ENCODE assay signal across 18 cellular contexts in the genomic region with DNA sequence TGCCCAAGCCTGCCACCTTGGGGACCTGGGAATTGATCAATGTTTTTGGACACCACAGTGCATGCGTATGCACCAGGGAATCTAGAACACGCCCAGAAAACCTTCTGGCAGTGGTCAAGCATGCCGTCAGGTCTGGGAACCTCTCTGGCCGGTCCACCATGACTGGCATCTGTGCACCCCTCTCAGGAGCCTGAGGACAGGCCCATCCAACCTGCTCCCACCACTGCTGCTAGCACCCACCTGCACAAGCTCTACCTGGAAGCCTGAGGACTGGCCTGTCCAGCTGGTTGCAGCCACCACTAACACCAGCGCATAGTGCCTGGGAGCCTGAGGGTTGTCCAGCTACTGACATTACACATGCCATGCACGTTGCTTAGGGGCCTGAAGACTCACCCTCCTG.
DNase-seq lines count a peak whose midpoint lies in the region; ATAC-seq and TF ChIP-seq lines count a peak whose summit lies in the region.
"Had no signal": no experiment of that assay in that cellular context is flagged by ENCODE, and none has a peak within 500 bp of the region (broad histone marks: within the 10 kb centered on the region; RNA-seq: fewer than 3 reads in every experiment).

No MANE protein-coding gene starts in this region.

- no peaks in the 10 kb centered on the region for H3K79me2 ChIP-seq in SU-DHL-6 (ENCODE audit: insufficient read depth, low read length)

- no peak for TF ChIP-seq CTCF in SU-DHL-6 (IDR thresholded peaks at IDR 0.05; ENCODE audit: insufficient read depth, low read length, poor library complexity, severe bottlenecking)
- no peak for TF ChIP-seq CTCF in gastroesophageal sphincter (IDR thresholded peaks at IDR 0.05)
- no peak for TF ChIP-seq CTCF in esophagus muscularis mucosa (IDR thresholded peaks at IDR 0.05)

- H3K36me3 ChIP-seq in BLaER1 (no peaks in the 10 kb centered on the region), SU-DHL-6 (ENCODE audit: low read length) (no peaks in the 10 kb centered on the region), gastroesophageal sphincter (no peaks in the 10 kb centered on the region), aorta (ENCODE audit: control insufficient read depth in 1 of 2, insufficient read depth in 2 of 2, low read length in 1 of 2) (no peaks in the 10 kb centered on the region), esophagus muscularis mucosa (no peaks in the 10 kb centered on the region)

- no peak for TF ChIP-seq EP300 in gastroesophageal sphincter (IDR thresholded peaks at IDR 0.05)
- TF ChIP-seq EP300 in esophagus muscularis mucosa (IDR thresholded peaks at IDR 0.05), result no peak

- no CpG with 5 or more reads among the region's 6 CpGs for WGBS in gastroesophageal sphincter (ENCODE audit: low coverage in 1 of 2), 2 donors
- 95 to 97% methylated on average over 6 of the region's 6 CpGs for WGBS in aorta, 2 donors
- 94% methylated on average over 3 of the region's 6 CpGs for WGBS in esophagus muscularis mucosa

- TF ChIP-seq POLR2A in gastroesophageal sphincter (IDR thresholded peaks at IDR 0.05) (no peak), esophagus muscularis mucosa (IDR thresholded peaks at IDR 0.05; ENCODE audit: low read depth) (no peak)

- H3F3A ChIP-seq in SU-DHL-6 (ENCODE audit: insufficient read depth), result no peaks in the 10 kb centered on the region

- H3K4me1 ChIP-seq in BLaER1, result peaks cover 22% of the 10 kb centered on the region
- H3K4me1 ChIP-seq in gastroesophageal sphincter, result no peaks in the 10 kb centered on the region
- H3K4me1 ChIP-seq in aorta (ENCODE audit: control insufficient read depth in 1 of 2, insufficient read depth in 2 of 2, low read length in 2 of 2), result no peaks in the 10 kb centered on the region
- no peaks in the 10 kb centered on the region for H3K4me1 ChIP-seq in esophagus muscularis mucosa

- no peak for DNase-seq in aorta
- DNase-seq in NCI-H2227 (lab: John Stamatoyannopoulos, UW; ENCODE audit: unreplicated experiment), result no peak
- DNase-seq in caudate nucleus (lab: John Stamatoyannopoulos, UW), result no peak
- DNase-seq in esophagus muscularis mucosa (ENCODE audit: extremely low spot score), result no peak
- DNase-seq: CD4-positive, alpha-beta T cell; CD8-positive, alpha-beta memory T cell; DMS 273 treated with DMSO at 0.1 percent for 48 hours; DMS79; EL; GDM1; GOT3; HCEC 1CT had no signal

- H3K27ac ChIP-seq in BLaER1 (peak overlapping the region; percentile 5; the same call in 1 of the 2 replicates), SU-DHL-6 (ENCODE audit: low read depth, low read length) (no peak overlapping the region), gastroesophageal sphincter (no peak overlapping the region), aorta (ENCODE audit: low read depth in 1 of 2, low read length in 2 of 2) (no peak overlapping the region), caudate nucleus (ENCODE audit: low read depth, low read length) (no peak overlapping the region), esophagus muscularis mucosa (replicated peaks in 1 of 4) (no peak overlapping the region)
- H3K27ac ChIP-seq: 22Rv1; BLaER1 treated with 17β-estradiol and CSF1 and Interleukin-3, amounts not matched to agents 10 nM and 100 nM had no signal

- no peak overlapping the region for H3K4me3 ChIP-seq in BLaER1
- H3K4me3 ChIP-seq in SU-DHL-6 (ENCODE audit: insufficient read depth, low read length, poor library complexity, severe bottlenecking), result no peak overlapping the region
- H3K4me3 ChIP-seq in gastroesophageal sphincter, result no peak overlapping the region
- no peak overlapping the region for H3K4me3 ChIP-seq in aorta (ENCODE audit: low read length in 2 of 2)
- no peak overlapping the region for H3K4me3 ChIP-seq in esophagus muscularis mucosa
- H3K4me3 ChIP-seq: GM12878 had no signal

- H3K4me2 ChIP-seq in BLaER1, result peak overlapping the region; percentile 34
- H3K4me2 ChIP-seq in SU-DHL-6 (ENCODE audit: low read depth, low read length, poor library complexity, severe bottlenecking), result no peak overlapping the region

- intact Hi-C loops in aorta (cut with DNase I), result loop anchor here in 1 of 2 donors (5.0 kb wide), 1 partner anchor 1399 kb away; no protein-coding TSS in a partner anchor
- intact Hi-C loops in esophagus muscularis mucosa (cut with DNase I), result no loop called here

- H3K27me3 ChIP-seq in BLaER1 (no peaks in the 10 kb centered on the region), SU-DHL-6 (ENCODE audit: low read length) (no peaks in the 10 kb centered on the region), gastroesophageal sphincter (no peaks in the 10 kb centered on the region), aorta (ENCODE audit: control insufficient read depth in 1 of 2, insufficient read depth in 2 of 2, low read length in 1 of 2) (no peaks in the 10 kb centered on the region), esophagus muscularis mucosa (no peaks in the 10 kb centered on the region)
- H3K27me3 ChIP-seq: BLaER1 treated with 17β-estradiol and CSF1 and Interleukin-3, amounts not matched to agents 10 nM and 100 nM had no signal

- H3K9ac ChIP-seq in BLaER1, result no peak overlapping the region
- H3K9ac ChIP-seq in SU-DHL-6 (ENCODE audit: low read length), result no peak overlapping the region
- H3K9ac ChIP-seq: BLaER1 treated with 17β-estradiol and CSF1 and Interleukin-3, amounts not matched to agents 10 nM and 100 nM had no signal

- H4K20me1 ChIP-seq in BLaER1 (no peaks in the 10 kb centered on the region), SU-DHL-6 (ENCODE audit: low read depth, low read length) (no peaks in the 10 kb centered on the region)
- H4K20me1 ChIP-seq: BLaER1 treated with 17β-estradiol and CSF1 and Interleukin-3, amounts not matched to agents 10 nM and 100 nM had no signal

- no peaks in the 10 kb centered on the region for H3K9me2 ChIP-seq in SU-DHL-6 (replicated peaks; ENCODE audit: insufficient read depth, low read length)

- H3K9me3 ChIP-seq in BLaER1 (peaks cover 13% of the 10 kb centered on the region), SU-DHL-6 (ENCODE audit: insufficient read depth, low read length) (no peaks in the 10 kb centered on the region), gastroesophageal sphincter (peaks cover 0 to 8% (median 0%) of the 10 kb centered on the region in 3 donors), aorta (ENCODE audit: control insufficient read depth, low read length) (no peaks in the 10 kb centered on the region), esophagus muscularis mucosa (peaks cover 0 to 6% (median 0%) of the 10 kb centered on the region in 4 donors)

- H2AFZ ChIP-seq in SU-DHL-6 (ENCODE audit: low read depth, low read length, severe bottlenecking), result peak overlapping the region; percentile 62

- ATAC-seq in gastroesophageal sphincter (peak; percentile 28), aorta (ENCODE audit: low FRiP score) (peak; percentile 52)
